19 cellular contexts compared by ENCODE assay signal in genomic region chr6:48281217-48281616, GRCh38.
"Had no signal": no experiment of that assay in that cellular context is flagged by ENCODE, and none has a peak within 500 bp of the region (broad histone marks: within the 10 kb centered on the region; RNA-seq: fewer than 3 reads in every experiment).

No MANE protein-coding gene starts in this region.

- H3K36me3 ChIP-seq: MG63, SJSA1 had no signal

- H3K9me3 ChIP-seq: SJSA1 had no signal

- H3K4me1 ChIP-seq: SJSA1 had no signal

- H3K27me3 ChIP-seq: MG63, SJSA1 had no signal

- FAIRE-seq: HTR-8/SVneo, RCC 7860 had no signal

- H3K4me3 ChIP-seq: MG63, SJSA1, SK-N-MC had no signal

- DNase-seq: KBM-7, MG63, NCI-H1092, NCI-H1105 treated with DMSO at 0.1 percent for 48 hours, NCI-H1417 treated with DMSO at 0.1 percent for 48 hours, NCI-H1694 treated with DMSO at 0.1 percent for 48 hours, NCI-H1930, NCI-H2107, NCI-H2227 treated with DMSO at 0.1 percent for 48 hours, NCI-H524, NCI-H526 treated with DMSO at 0.1 percent for 48 hours, Right ventricle myocardium superior, RPMI8226, SIG-M5 had no signal

- H3K27ac ChIP-seq: HL-60, SJSA1, SK-N-MC had no signal
